In the genomic region with DNA sequence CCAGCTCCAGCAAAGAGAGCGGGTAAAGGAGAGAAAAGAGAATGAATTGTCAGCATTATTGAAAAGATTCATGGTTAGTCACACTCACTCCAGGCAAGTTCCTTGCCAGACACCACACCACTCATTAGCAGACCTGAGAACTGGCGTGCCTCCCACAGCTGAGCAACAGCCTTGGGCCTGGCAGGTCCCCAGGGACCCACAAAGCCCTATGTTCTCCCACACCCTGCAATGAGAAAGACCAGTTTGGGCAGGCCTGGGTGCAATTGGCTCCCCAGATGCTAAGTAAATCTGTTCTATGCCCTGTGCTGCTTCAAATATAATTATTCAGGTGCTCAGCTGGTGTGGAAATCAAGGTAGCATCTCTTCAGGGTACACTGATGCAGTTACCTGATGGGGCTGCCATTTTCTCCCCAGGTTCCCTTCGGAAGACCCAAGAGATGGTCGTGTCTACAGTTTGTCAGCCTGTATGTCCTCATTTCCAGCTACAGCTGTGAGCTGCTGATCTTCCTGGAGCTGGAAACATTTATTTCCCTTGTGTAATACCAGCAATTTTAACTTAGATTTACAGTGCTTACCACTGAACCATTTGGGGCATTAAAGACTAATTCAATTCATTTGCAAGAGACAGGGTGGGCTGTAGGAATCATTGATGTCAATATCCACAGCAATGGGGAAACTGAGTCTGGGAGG, we compare ENCODE assay signal across 9 cellular contexts.
DNase-seq lines count a peak whose midpoint lies in the region; ATAC-seq and TF ChIP-seq lines count a peak whose summit lies in the region.
"Had no signal": no experiment of that assay in that cellular context is flagged by ENCODE, and none has a peak within 500 bp of the region (broad histone marks: within the 10 kb centered on the region; RNA-seq: fewer than 3 reads in every experiment).

No MANE protein-coding gene starts in this region.

- H3K4me1 Mint-ChIP-seq in MCF 10A (ENCODE audit: insufficient read depth, unreplicated experiment), result peaks cover 74% of the 10 kb centered on the region

- BruUV-seq in MCF 10A (replicated peaks; lab: Mats Ljungman, UMichigan), result no TSS peak

- DNase-seq in NCI-H1092 (lab: John Stamatoyannopoulos, UW) (peak; percentile 28), MCF 10A (ENCODE audit: unreplicated experiment) (peak; percentile 99), sciatic nerve (ENCODE audit: low spot score) (no peak), G401 (ENCODE audit: low spot score) (no peak), NCI-H510A (lab: John Stamatoyannopoulos, UW) (no peak), SK-N-DZ (ENCODE audit: low spot score) (no peak)

- intact Hi-C loops in MCF 10A (cut with micrococcal nuclease), result loop anchor here (2.0 to 10.0 kb wide), 6 partner anchors 48 to 534 kb away; no protein-coding TSS in a partner anchor
- intact Hi-C loops in sciatic nerve (cut with DNase I), result loop anchor here (5.0 kb wide), 1 partner anchor 622 kb away; no protein-coding TSS in a partner anchor

- TF ChIP-seq CTCF in MCF 10A (IDR thresholded peaks at IDR 0.05; ENCODE audit: unreplicated experiment), result no peak

- ATAC-seq in GM18502 (IDR thresholded peaks at IDR 0.05; ENCODE audit: poor library complexity, unreplicated experiment), result peak; percentile 84
- ATAC-seq in GM21576 (IDR thresholded peaks at IDR 0.05; ENCODE audit: unreplicated experiment), result peak; percentile 78
- peak; percentile 79 for ATAC-seq in sciatic nerve

- POLR2A ChIA-PET in MCF 10A (lab: Yijun Ruan, JAX), result interaction anchor here (0.5 to 5.7 kb wide), 61 partner anchors 9 to 612 kb away, joined by 3 to 54 read pairs (median 5); no protein-coding TSS in a partner anchor

- H3K36me3 Mint-ChIP-seq in MCF 10A (ENCODE audit: insufficient read depth, unreplicated experiment), result peaks cover 7% of the 10 kb centered on the region
- H3K36me3 Mint-ChIP-seq: memory B cell had no signal

- H3K27me3 Mint-ChIP-seq in MCF 10A (ENCODE audit: insufficient read depth, unreplicated experiment), result no peaks in the 10 kb centered on the region

- no peaks in the 10 kb centered on the region for H3K9me3 Mint-ChIP-seq in MCF 10A (ENCODE audit: unreplicated experiment)
- H3K9me3 Mint-ChIP-seq: memory B cell had no signal

- CTCF ChIA-PET in MCF 10A (lab: Yijun Ruan, JAX), result interaction anchor here (0.5 to 2.6 kb wide), 12 partner anchors 10 to 623 kb away, joined by 3 to 11 read pairs (median 3); no protein-coding TSS in a partner anchor

- in situ Hi-C loops in G401 (cut with HindIII; ENCODE audit: low sequenced_read_pairs), result no loop called here

- H3K27ac Mint-ChIP-seq in MCF 10A (ENCODE audit: low read depth, unreplicated experiment), result peak overlapping the region; percentile 96
- H3K27ac Mint-ChIP-seq: memory B cell had no signal

- H3K4me3 Mint-ChIP-seq in MCF 10A (ENCODE audit: unreplicated experiment), result peak overlapping the region; percentile 67
- H3K4me3 Mint-ChIP-seq: memory B cell had no signal

Comparison
In these comparisons a context has a peak if more than half of its experiments do, and no peak if none do; other contexts are left out.
1. DNase-seq: peak in NCI-H1092 (single experiment) and MCF 10A (single experiment); none in sciatic nerve (single experiment), G401 (single experiment), NCI-H510A (single experiment) and SK-N-DZ (single experiment).
2. Peak in every context shown above with its lines, with median percentiles within 50 percentile points of each other: ATAC-seq.